Comparison of ENCODE assay signal across 8 cellular contexts in genomic region chr20:7859371-7859802, GRCh38.
DNase-seq lines count a peak whose midpoint lies in the region; ATAC-seq, FAIRE-seq and TF ChIP-seq lines count a peak whose summit lies in the region.

No MANE protein-coding gene starts in this region.

- no peaks in the 10 kb centered on the region for H3K9me3 Mint-ChIP-seq in CD8-positive, alpha-beta T cell

- no peak overlapping the region for H3K4me3 ChIP-seq in astrocyte of the spinal cord (ENCODE audit: low read depth, low read length)
- H3K4me3 ChIP-seq in kidney (ENCODE audit: low read length in 2 of 2), result no peak overlapping the region
- H3K4me3 ChIP-seq in CD8-positive, alpha-beta T cell (ENCODE audit: low read depth, low read length), result no peak overlapping the region

- H3K27me3 ChIP-seq in CD8-positive, alpha-beta T cell (ENCODE audit: insufficient read depth, low read length), result no peaks in the 10 kb centered on the region

- no peaks in the 10 kb centered on the region for H3K27me3 Mint-ChIP-seq in CD8-positive, alpha-beta T cell (ENCODE audit: low read depth)

- no peaks in the 10 kb centered on the region for H3K36me3 ChIP-seq in kidney (ENCODE audit: control insufficient read depth in 1 of 2, insufficient read depth in 2 of 2, low read length in 2 of 2)
- H3K36me3 ChIP-seq in CD8-positive, alpha-beta T cell (ENCODE audit: insufficient read depth, low read length), result no peaks in the 10 kb centered on the region

- POLR2A ChIA-PET in CD8-positive, alpha-beta T cell (lab: Charles Lee), result interaction anchor here (0.7 kb wide), 1 partner anchor 13 kb away, joined by 3 read pairs; no protein-coding TSS in a partner anchor

- CTCF ChIA-PET in CD8-positive, alpha-beta T cell (lab: Charles Lee), result no interaction called here

- FAIRE-seq in kidney (lab: Jason Lieb, UNC), result peak; percentile 54

- peak; percentile 72 for ATAC-seq in HG02885 (IDR thresholded peaks at IDR 0.05; ENCODE audit: poor library complexity, unreplicated experiment)
- ATAC-seq in CD8-positive, alpha-beta T cell, result no peak

- H3K27ac Mint-ChIP-seq in CD8-positive, alpha-beta T cell, result no peak overlapping the region

- no peak overlapping the region for H3K27ac ChIP-seq in kidney (ENCODE audit: low read depth in 2 of 2, low read length in 2 of 2)
- H3K27ac ChIP-seq in CD8-positive, alpha-beta T cell (ENCODE audit: low read depth, low read length), result no peak overlapping the region

- TF ChIP-seq CTCF in astrocyte of the spinal cord (IDR thresholded peaks at IDR 0.05; ENCODE audit: low read depth, low read length) (peak; percentile 72), kidney (IDR thresholded peaks at IDR 0.05; ENCODE audit: borderline replicate concordance, extremely low read depth, insufficient read depth) (peak; percentile 63)
- no peak for TF ChIP-seq CTCF in CD8-positive, alpha-beta T cell (IDR thresholded peaks at IDR 0.05)

- H3K9me3 ChIP-seq in kidney (ENCODE audit: control insufficient read depth in 1 of 2, low read length in 2 of 2), result no peaks in the 10 kb centered on the region
- no peaks in the 10 kb centered on the region for H3K9me3 ChIP-seq in CD8-positive, alpha-beta T cell (ENCODE audit: low read length)

- no peaks in the 10 kb centered on the region for H3K4me1 Mint-ChIP-seq in CD8-positive, alpha-beta T cell (ENCODE audit: low read depth)

- H3K9ac ChIP-seq in kidney (ENCODE audit: low read length in 2 of 2), result no peak overlapping the region

- H3K4me1 ChIP-seq in kidney (ENCODE audit: control insufficient read depth in 1 of 2, insufficient read depth in 1 of 2, low read depth in 1 of 2, low read length in 2 of 2), result no peaks in the 10 kb centered on the region
- H3K4me1 ChIP-seq in CD8-positive, alpha-beta T cell (ENCODE audit: insufficient read depth, low read length), result no peaks in the 10 kb centered on the region

- no peaks in the 10 kb centered on the region for H3K36me3 Mint-ChIP-seq in CD8-positive, alpha-beta T cell

- no peak overlapping the region for H3K4me3 Mint-ChIP-seq in CD8-positive, alpha-beta T cell

- intact Hi-C loops in kidney (cut with DNase I), result no loop called here
- intact Hi-C loops in CD8-positive, alpha-beta T cell (cut with DNase I, micrococcal nuclease), result no loop called here

- in situ Hi-C loops in astrocyte of the spinal cord (cut with HindIII; ENCODE audit: low sequenced_read_pairs), result no loop called here

- DNase-seq in DMS79 treated with DMSO at 0.1 percent for 48 hours (lab: John Stamatoyannopoulos, UW) (peak; percentile 40), NCI-H446 treated with DMSO at 0.1 percent for 48 hours (lab: John Stamatoyannopoulos, UW) (peak; percentile 41), astrocyte of the spinal cord (ENCODE audit: low read depth, low spot score) (peak; percentile 81), kidney (no peak)
- no peak for DNase-seq in CD8-positive, alpha-beta T cell
- no peak for DNase-seq in stimulated activated naive CD4-positive, alpha-beta T cell treated with Interleukin-2 at 50 U/mL for 16 hours (lab: John Stamatoyannopoulos, UW)
- DNase-seq in activated naive CD4-positive, alpha-beta T cell treated with anti-CD3 and anti-CD28 coated beads, Interleukin-2, amount 50 U/mL, for 16 hours, result no peak

Comparison
In these comparisons a context has a peak if more than half of its experiments do, and no peak if none do; other contexts are left out.
1. DNase-seq: peak in DMS79 treated with DMSO at 0.1 percent for 48 hours (single experiment), NCI-H446 treated with DMSO at 0.1 percent for 48 hours (single experiment) and astrocyte of the spinal cord (single experiment); none in kidney (single experiment), CD8-positive, alpha-beta T cell (0 of 7), stimulated activated naive CD4-positive, alpha-beta T cell treated with Interleukin-2 at 50 U/mL for 16 hours (single experiment) and activated naive CD4-positive, alpha-beta T cell treated with anti-CD3 and anti-CD28 coated beads, Interleukin-2, amount 50 U/mL, for 16 hours (single experiment).